In genomic region chr14:75279739-75280447, GRCh38 we compare ENCODE assay signal across 7 cellular contexts. TPM values are rescaled to one million over a fixed set of nuclear protein-coding genes. Genes with fewer than 3 reads are reported as not detected.
DNase-seq lines count a peak whose midpoint lies in the region; TF ChIP-seq lines count a peak whose summit lies in the region.

No MANE protein-coding gene starts in this region.

- H3K4me2 ChIP-seq in KMS-11, result peak overlapping the region; percentile 92; the same call in 1 of the 2 replicates

- no peaks in the 10 kb centered on the region for H3K79me2 ChIP-seq in KMS-11 (ENCODE audit: insufficient read depth, low read depth)

- DNase-seq in adipocyte (ENCODE audit: low read depth), result peak; percentile 49
- no peak for DNase-seq in Kasumi-1 (lab: John Stamatoyannopoulos, UW)
- DNase-seq in SW 1271 (lab: John Stamatoyannopoulos, UW), result no peak
- DNase-seq in mucosa of gallbladder (ENCODE audit: low spot score), result no peak

- H2AFZ ChIP-seq in KMS-11 (ENCODE audit: low read depth), result no peak overlapping the region

- no peak for TF ChIP-seq CTCF in KMS-11 (conservative IDR thresholded peaks at IDR 0.05; ENCODE audit: low read depth, low read length)

- H3K36me3 ChIP-seq in KMS-11 (ENCODE audit: insufficient read depth) (no peaks in the 10 kb centered on the region), adipocyte (ENCODE audit: control insufficient read depth, insufficient read depth, low read length, severe bottlenecking) (peaks cover 24% of the 10 kb centered on the region), skeletal muscle tissue (ENCODE audit: control insufficient read depth in 3 of 3, insufficient read depth in 3 of 3, low read length in 3 of 3) (peaks cover 18 to 25% (median 22%) of the 10 kb centered on the region in 3 donors)

- H3K27ac ChIP-seq in KMS-11 (no peak overlapping the region), skeletal muscle tissue (ENCODE audit: low read depth, low read length) (peak overlapping the region; percentile 100)

- H3K9me3 ChIP-seq in adipocyte (ENCODE audit: control insufficient read depth, low read length) (no peaks in the 10 kb centered on the region), skeletal muscle tissue (ENCODE audit: control insufficient read depth in 3 of 3, low read length in 3 of 3) (no peaks in the 10 kb centered on the region)

- H3K27me3 ChIP-seq in KMS-11 (ENCODE audit: insufficient read depth, low read depth), result peaks cover 4% of the 10 kb centered on the region; the same call in 1 of the 2 replicates
- H3K27me3 ChIP-seq in adipocyte (replicated peaks; ENCODE audit: control insufficient read depth, insufficient read depth, low read length), result no peaks in the 10 kb centered on the region
- H3K27me3 ChIP-seq in skeletal muscle tissue (ENCODE audit: control insufficient read depth in 3 of 3, insufficient read depth in 3 of 3, low read length in 3 of 3), result no peaks in the 10 kb centered on the region

- H3K4me3 ChIP-seq in KMS-11 (IDR thresholded peaks at IDR 0.05; ENCODE audit: insufficient read depth, low read depth, low read length), result no peak overlapping the region
- peak overlapping the region; percentile 95 for H3K4me3 ChIP-seq in adipocyte (ENCODE audit: low read length)
- peak overlapping the region; percentile 97 for H3K4me3 ChIP-seq in iPS-11a (ENCODE audit: low read depth, low read length)
- H3K4me3 ChIP-seq in skeletal muscle tissue (ENCODE audit: low read length in 3 of 3), result peak overlapping the region; percentile 85 to 99 (median 95)

- peaks cover 7% of the 10 kb centered on the region for H3K4me1 ChIP-seq in KMS-11 (ENCODE audit: low read depth, poor library complexity, severe bottlenecking)
- H3K4me1 ChIP-seq in adipocyte (ENCODE audit: control insufficient read depth, insufficient read depth, low read length), result peaks cover 40% of the 10 kb centered on the region
- peaks cover 33 to 52% (median 44%) of the 10 kb centered on the region in 3 donors for H3K4me1 ChIP-seq in skeletal muscle tissue (ENCODE audit: control insufficient read depth in 3 of 3, insufficient read depth in 3 of 3, low read length in 3 of 3)

- no peaks in the 10 kb centered on the region for H4K20me1 ChIP-seq in KMS-11 (ENCODE audit: insufficient read depth)

- H3K9ac ChIP-seq in KMS-11 (no peak overlapping the region), adipocyte (ENCODE audit: low read length) (peak overlapping the region; percentile 89), skeletal muscle tissue (ENCODE audit: low read depth in 1 of 3, low read length in 3 of 3) (peak overlapping the region; percentile 94 to 98 (median 97))

RNA-seq across cellular contexts. Expression of gene FOS, which starts 1.3 kb away (rescaled TPM):
- total RNA-seq in skeletal muscle tissue (134 TPM), mucosa of gallbladder (165 TPM)
